Comparison of ENCODE assay signal across 15 cellular contexts in genomic region chr15:40959331-40960141, GRCh38. TPM values are rescaled to one million over a fixed set of nuclear protein-coding genes. Genes with fewer than 3 reads are reported as not detected.
DNase-seq lines count a peak whose midpoint lies in the region; ATAC-seq and TF ChIP-seq lines count a peak whose summit lies in the region.
"Had no signal": no experiment of that assay in that cellular context is flagged by ENCODE, and none has a peak within 500 bp of the region (broad histone marks: within the 10 kb centered on the region; RNA-seq: fewer than 3 reads in every experiment).

No MANE protein-coding gene starts in this region.

- ATAC-seq in WTC11 (peak; percentile 65), memory B cell (ENCODE audit: low read depth) (peak; percentile 55)
- ATAC-seq in stimulated activated effector memory CD8-positive, alpha-beta T cell treated with anti-CD3 and anti-CD28 coated beads, Interleukin-12 subunit alpha, Interleukin-12 subunit beta, amount 100 ng/mL, for 72 hours: no peak

- TF ChIP-seq CTCF in WTC11 (IDR thresholded peaks at IDR 0.05): no peak

- no peaks in the 10 kb centered on the region for H3K27me3 Mint-ChIP-seq in WTC11 (ENCODE audit: low read depth)
- peaks cover 8% of the 10 kb centered on the region for H3K27me3 Mint-ChIP-seq in memory B cell
- H3K27me3 Mint-ChIP-seq: activated naive CD8-positive, alpha-beta T cell treated with anti-CD3 and anti-CD28 coated beads, Interleukin-2, amount 10 ng/mL, durations not matched to agents 7 days and 5 days had no signal

- H3K4me1 Mint-ChIP-seq in WTC11 (peaks cover 31% of the 10 kb centered on the region), memory B cell (peaks cover 5% of the 10 kb centered on the region)
- H3K4me1 Mint-ChIP-seq in stimulated activated effector memory CD8-positive, alpha-beta T cell treated with anti-CD3 and anti-CD28 coated beads, Interleukin-12 subunit alpha, Interleukin-12 subunit beta, amount 100 ng/mL, for 72 hours: peaks cover 29% of the 10 kb centered on the region

- H3K27ac Mint-ChIP-seq in WTC11 (peak overlapping the region; percentile 3), memory B cell (peak overlapping the region; percentile 9)
- H3K27ac Mint-ChIP-seq in stimulated activated effector memory CD8-positive, alpha-beta T cell treated with anti-CD3 and anti-CD28 coated beads, Interleukin-12 subunit alpha, Interleukin-12 subunit beta, amount 100 ng/mL, for 72 hours: peak overlapping the region; percentile 46

- POLR2A ChIA-PET in WTC11 (lab: Charles Lee): interaction anchor here (0.7 to 2.3 kb wide), 3 partner anchors 15 to 29 kb away, joined by 3 to 11 read pairs (median 3); no protein-coding TSS in a partner anchor

- H3K9me3 Mint-ChIP-seq in WTC11: peaks cover 11% of the 10 kb centered on the region; the same call in 1 of the 2 replicates
- H3K9me3 Mint-ChIP-seq in memory B cell: no peaks in the 10 kb centered on the region
- no peaks in the 10 kb centered on the region for H3K9me3 Mint-ChIP-seq in stimulated activated effector memory CD8-positive, alpha-beta T cell treated with anti-CD3 and anti-CD28 coated beads, Interleukin-12 subunit alpha, Interleukin-12 subunit beta, amount 100 ng/mL, for 72 hours
- H3K9me3 Mint-ChIP-seq: activated naive CD8-positive, alpha-beta T cell treated with anti-CD3 and anti-CD28 coated beads, Interleukin-2, amount 10 ng/mL, durations not matched to agents 7 days and 5 days had no signal

- CTCF ChIA-PET in WTC11 (lab: Charles Lee): interaction anchor here (2.2 to 9.6 kb wide), 3 partner anchors 18 to 29 kb away, joined by 5 to 99 read pairs (median 55); no protein-coding TSS in a partner anchor

- H3K4me3 Mint-ChIP-seq in WTC11 (no peak overlapping the region), memory B cell (no peak overlapping the region)
- H3K4me3 Mint-ChIP-seq in stimulated activated effector memory CD8-positive, alpha-beta T cell treated with anti-CD3 and anti-CD28 coated beads, Interleukin-12 subunit alpha, Interleukin-12 subunit beta, amount 100 ng/mL, for 72 hours: no peak overlapping the region
- H3K4me3 Mint-ChIP-seq: activated naive CD8-positive, alpha-beta T cell treated with anti-CD3 and anti-CD28 coated beads, Interleukin-2, amount 10 ng/mL, durations not matched to agents 7 days and 5 days had no signal

- DNase-seq in NCI-H146 (lab: John Stamatoyannopoulos, UW): peak; percentile 25
- DNase-seq in NCI-H146 treated with DMSO at 0.1 percent for 48 hours (lab: John Stamatoyannopoulos, UW; ENCODE audit: unreplicated experiment): no peak
- DNase-seq in WTC11 (ENCODE audit: low spot score): peak; percentile 50
- DNase-seq in memory B cell (ENCODE audit: low spot score in 2 of 2): no peak
- DNase-seq in stimulated activated effector memory CD8-positive, alpha-beta T cell treated with anti-CD3 and anti-CD28 coated beads, Interleukin-12 subunit alpha, Interleukin-12 subunit beta, amount 100 ng/mL, for 72 hours (ENCODE audit: low spot score in 2 of 2): no peak
- DNase-seq in activated CD4-positive, CD25-positive, alpha-beta regulatory T cell (lab: John Stamatoyannopoulos, UW): no peak
- DNase-seq in HuH-7.5 (ENCODE audit: low spot score): no peak
- no peak for DNase-seq in NCI-H2196 treated with DMSO at 0.1 percent for 48 hours (lab: John Stamatoyannopoulos, UW; ENCODE audit: unreplicated experiment)
- DNase-seq: 8988T; activated CD4-positive, alpha-beta T cell treated with anti-CD3 and anti-CD28 coated beads for 4 hours; activated naive CD8-positive, alpha-beta T cell treated with anti-CD3 and anti-CD28 coated beads, Interleukin-2, amount 10 ng/mL, durations not matched to agents 7 days and 5 days; activated T-cell treated with anti-CD3 and anti-CD28 coated beads for 4 hours; NCI-H1694 treated with DMSO at 0.1 percent for 48 hours; T1000 had no signal

- peaks cover 10% of the 10 kb centered on the region for H3K36me3 Mint-ChIP-seq in WTC11
- H3K36me3 Mint-ChIP-seq in memory B cell: no peaks in the 10 kb centered on the region
- peaks cover 42% of the 10 kb centered on the region for H3K36me3 Mint-ChIP-seq in stimulated activated effector memory CD8-positive, alpha-beta T cell treated with anti-CD3 and anti-CD28 coated beads, Interleukin-12 subunit alpha, Interleukin-12 subunit beta, amount 100 ng/mL, for 72 hours

TF ChIP-seq in WTC11, 78 proteins besides CTCF, POLR2A, EP300 and RAD21:
- peak; percentile 19; the same call in 1 of the 2 replicates for TF ChIP-seq ERG (CRISPR knock-in tag; IDR thresholded peaks at IDR 0.05)
- TF ChIP-seq TEAD1 (CRISPR knock-in tag; IDR thresholded peaks at IDR 0.05): no peak
- TF ChIP-seq SOX15 (CRISPR knock-in tag; IDR thresholded peaks at IDR 0.05): no peak
- TF ChIP-seq NR1H2 (CRISPR knock-in tag; IDR thresholded peaks at IDR 0.05): no peak
- TF ChIP-seq TP53 (CRISPR knock-in tag; IDR thresholded peaks at IDR 0.05): no peak

RNA-seq across cellular contexts. Expression of gene CHAC1, which starts 6.3 kb away (rescaled TPM):
- total RNA-seq in WTC11 (2021): 17.2 to 31.0 TPM (median 17.7 TPM) in 3 replicates

RNA-seq across cellular contexts. Expression of gene DLL4, which starts 30.4 kb away (rescaled TPM):
- total RNA-seq in WTC11 (2021): 0.94 to 1.6 TPM (median 1.1 TPM) in 3 replicates
- total RNA-seq: SJSA1 had no signal

Comparison
In these comparisons a context has a peak if more than half of its experiments do, and no peak if none do; other contexts are left out.
1. DNase-seq: peak in NCI-H146 (single experiment) and WTC11 (single experiment); none in NCI-H146 treated with DMSO at 0.1 percent for 48 hours (single experiment), memory B cell (0 of 2), stimulated activated effector memory CD8-positive, alpha-beta T cell treated with anti-CD3 and anti-CD28 coated beads, Interleukin-12 subunit alpha, Interleukin-12 subunit beta, amount 100 ng/mL, for 72 hours (0 of 2), activated CD4-positive, CD25-positive, alpha-beta regulatory T cell (0 of 4), HuH-7.5 (single experiment) and NCI-H2196 treated with DMSO at 0.1 percent for 48 hours (single experiment).
2. Peak in every context shown above with its lines, with median percentiles within 50 percentile points of each other: H3K27ac Mint-ChIP-seq.